In genomic region chr17:7328840-7329359, GRCh38 we compare ENCODE assay signal across 8 cellular contexts. TPM values are rescaled to one million over a fixed set of nuclear protein-coding genes. Genes with fewer than 3 reads are reported as not detected.
DNase-seq lines count a peak whose midpoint lies in the region; ATAC-seq, FAIRE-seq and TF ChIP-seq lines count a peak whose summit lies in the region.

NEURL4 (minus strand) TSS chr17:7329335; CDS start chr17:7329312, 23 bp downstream.

- H3K9me3 ChIP-seq in colonic mucosa: no peaks in the 10 kb centered on the region
- no peaks in the 10 kb centered on the region for H3K9me3 ChIP-seq in mesenchymal stem cell (ENCODE audit: control insufficient read depth, low read length)
- no peaks in the 10 kb centered on the region for H3K9me3 ChIP-seq in thyroid gland

- H2BK12ac ChIP-seq in mesenchymal stem cell (ENCODE audit: low read length in 2 of 2): peak within 1 kb of the TSS in 1 of 2 experiments; percentile 75

- H4K8ac ChIP-seq in mesenchymal stem cell (ENCODE audit: low read length): peak within 1 kb of the TSS; percentile 90

- intact Hi-C loops in colonic mucosa (cut with DNase I): no loop called here
- intact Hi-C loops in thyroid gland (cut with DNase I): no loop called here

- peak within 1 kb of the TSS; percentile 91 for H4K91ac ChIP-seq in mesenchymal stem cell (ENCODE audit: low read length)

- H3K9ac ChIP-seq in colonic mucosa (ENCODE audit: low read depth in 2 of 2, low read length in 2 of 2) (peak within 1 kb of the TSS; percentile 93 to 96), mesenchymal stem cell (ENCODE audit: low read length) (peak within 1 kb of the TSS; percentile 93)

- H2AK5ac ChIP-seq in mesenchymal stem cell (ENCODE audit: low read length, severe bottlenecking): no peak within 1 kb of the TSS

- H3K14ac ChIP-seq in mesenchymal stem cell (ENCODE audit: low read length in 2 of 2): peak within 1 kb of the TSS in 1 of 2 experiments; percentile 46

- H3K4ac ChIP-seq in mesenchymal stem cell (ENCODE audit: low read depth in 1 of 2, low read length in 2 of 2): peak within 1 kb of the TSS in 1 of 2 experiments; percentile 81

- H2AFZ ChIP-seq in mesenchymal stem cell (ENCODE audit: low read depth, low read length): peak within 1 kb of the TSS; percentile 79

- H3K27ac ChIP-seq in colonic mucosa (peak within 1 kb of the TSS; percentile 78), mesenchymal stem cell (ENCODE audit: low read length, poor library complexity, severe bottlenecking) (peak within 1 kb of the TSS; percentile 88), thyroid gland (peak within 1 kb of the TSS; percentile 64 to 91 (median 78))

- peak within 1 kb of the TSS; percentile 48 for H2BK5ac ChIP-seq in mesenchymal stem cell (ENCODE audit: low read depth, low read length, poor library complexity, severe bottlenecking)

- H3K4me3 ChIP-seq in colonic mucosa (peak within 1 kb of the TSS; percentile 94), mesenchymal stem cell (ENCODE audit: insufficient read depth in 1 of 2, low read depth in 1 of 2, low read length in 2 of 2) (peak within 1 kb of the TSS; percentile 76 to 100), thyroid gland (replicated peaks in 1 of 3) (peak within 1 kb of the TSS; percentile 37 to 80 (median 66))

- peak within 1 kb of the TSS; percentile 50 for H2BK15ac ChIP-seq in mesenchymal stem cell (ENCODE audit: low read depth, poor library complexity, severe bottlenecking)

- peak within 1 kb of the TSS; percentile 64 to 91 for H3K18ac ChIP-seq in mesenchymal stem cell (ENCODE audit: low read depth in 1 of 2, low read length in 2 of 2)

- H3K79me1 ChIP-seq in mesenchymal stem cell (replicated peaks; ENCODE audit: low read length, poor library complexity, severe bottlenecking): peaks cover 29% of the 10 kb centered on the region

- H3K4me2 ChIP-seq in mesenchymal stem cell (ENCODE audit: low read length, poor library complexity, severe bottlenecking): peak within 1 kb of the TSS; percentile 97

- DNase-seq in DMS53 (lab: John Stamatoyannopoulos, UW) (peak; percentile 84), MV-4-11 (lab: John Stamatoyannopoulos, UW) (peak; percentile 38), colonic mucosa (no peak), mesenchymal stem cell (peak; percentile 59), thyroid gland (no peak), GM12891 (ENCODE audit: insufficient read length, low spot score) (no peak), SHP77 (lab: John Stamatoyannopoulos, UW) (no peak)

- WGBS in mesenchymal stem cell: under 1% methylated on average over 31 of the region's 47 CpGs
- 1% methylated on average over 17 to 25 of the region's 47 CpGs for WGBS in thyroid gland, 2 donors

- H3K27me3 ChIP-seq in colonic mucosa: no peaks in the 10 kb centered on the region
- H3K27me3 ChIP-seq in mesenchymal stem cell (ENCODE audit: control insufficient read depth in 1 of 2, insufficient read depth in 1 of 2, low read length in 2 of 2): no peaks in the 10 kb centered on the region
- no peaks in the 10 kb centered on the region for H3K27me3 ChIP-seq in thyroid gland

- FAIRE-seq in GM12891 (lab: Jason Lieb, UNC): no peak

- H3K23ac ChIP-seq in mesenchymal stem cell (ENCODE audit: low read length in 2 of 2): no peak within 1 kb of the TSS

- no peaks in the 10 kb centered on the region for H3K36me3 ChIP-seq in colonic mucosa
- peaks cover 28 to 32% of the 10 kb centered on the region in 2 experiments for H3K36me3 ChIP-seq in mesenchymal stem cell (ENCODE audit: control insufficient read depth in 1 of 2, insufficient read depth in 2 of 2, low read depth in 1 of 2, low read length in 2 of 2)
- peaks cover 9 to 10% of the 10 kb centered on the region in 2 donors for H3K36me3 ChIP-seq in thyroid gland

- H3K4me1 ChIP-seq in colonic mucosa (peaks cover 10% of the 10 kb centered on the region), mesenchymal stem cell (ENCODE audit: control insufficient read depth, insufficient read depth, low read depth, low read length) (peaks cover 19% of the 10 kb centered on the region), thyroid gland (peaks cover 4 to 15% of the 10 kb centered on the region in 2 donors)

- no peak within 1 kb of the TSS for H2BK120ac ChIP-seq in mesenchymal stem cell (ENCODE audit: low read depth, low read length)

- TF ChIP-seq POLR2A in thyroid gland (IDR thresholded peaks at IDR 0.05) (no peak), GM12891 (IDR thresholded peaks at IDR 0.05; ENCODE audit: low read depth, low read length) (no peak)

- ATAC-seq in GM21423 (IDR thresholded peaks at IDR 0.05; ENCODE audit: unreplicated experiment): peak; percentile 2

- TF ChIP-seq CTCF in colonic mucosa (IDR thresholded peaks at IDR 0.05) (no peak), thyroid gland (IDR thresholded peaks at IDR 0.05) (no peak)

TF ChIP-seq in GM12891, 5 proteins besides CTCF, POLR2A, EP300 and RAD21:
- no peak for TF ChIP-seq POU2F2 (IDR thresholded peaks at IDR 0.05; ENCODE audit: low read depth, low read length)
- no peak for TF ChIP-seq TAF1 (IDR thresholded peaks at IDR 0.05; ENCODE audit: low read depth, low read length)
- TF ChIP-seq SPI1 (IDR thresholded peaks at IDR 0.05; ENCODE audit: low read depth, low read length): no peak
- TF ChIP-seq POLR2AphosphoS5 (IDR thresholded peaks at IDR 0.05; ENCODE audit: low read depth, low read length): no peak
- no peak for TF ChIP-seq PAX5 (IDR thresholded peaks at IDR 0.05; ENCODE audit: insufficient read depth, low read length, severe bottlenecking)

RNA-seq across cellular contexts. Expression of gene NEURL4, which starts in this region (rescaled TPM):
- total RNA-seq in colonic mucosa (10 to 100 TPM; 30.2 to 55.8 TPM), thyroid gland (10 to 100 TPM; 18.5 to 32.8 (median 22.5) TPM)
- polyA plus RNA-seq in mesenchymal stem cell (2013, experiment 1 of 2): 9.9 TPM
- polyA plus RNA-seq in mesenchymal stem cell (2013, experiment 2 of 2): 8.3 TPM
- polyA plus RNA-seq in GM12891 (2012; ENCODE audit: low read depth, missing spikeins): 16.0 TPM

Comparison
In these comparisons a context has a peak if more than half of its experiments do, and no peak if none do; other contexts are left out.
1. DNase-seq: peak in DMS53 (single experiment), MV-4-11 (single experiment) and mesenchymal stem cell (single experiment); none in colonic mucosa (single experiment), thyroid gland (0 of 2), GM12891 (single experiment) and SHP77 (0 of 2).
2. Peak in every context shown above with its lines, with median percentiles within 50 percentile points of each other: H3K27ac ChIP-seq and H3K4me3 ChIP-seq.